ENCODE assay signal across 11 cellular contexts in genomic region chr4:53545238-53545637, GRCh38. TPM values are rescaled to one million over a fixed set of nuclear protein-coding genes. Genes with fewer than 3 reads are reported as not detected.
DNase-seq lines count a peak whose midpoint lies in the region; ATAC-seq and TF ChIP-seq lines count a peak whose summit lies in the region.
"Had no signal": no experiment of that assay in that cellular context is flagged by ENCODE, and none has a peak within 500 bp of the region (broad histone marks: within the 10 kb centered on the region; RNA-seq: fewer than 3 reads in every experiment).

No MANE protein-coding gene starts in this region.

- H3K36me3 ChIP-seq in GM23338 (ENCODE audit: insufficient read depth) = no peaks in the 10 kb centered on the region
- H3K36me3 ChIP-seq in effector memory CD4-positive, alpha-beta T cell (ENCODE audit: control insufficient read depth, insufficient read depth, low read length) = no peaks in the 10 kb centered on the region
- no peaks in the 10 kb centered on the region for H3K36me3 ChIP-seq in tibial nerve
- H3K36me3 ChIP-seq: BLaER1 treated with 17β-estradiol and CSF1 and Interleukin-3, amounts not matched to agents 10 nM and 100 nM had no signal

- TF ChIP-seq POLR2A in tibial nerve (IDR thresholded peaks at IDR 0.05) = no peak

- CTCF ChIA-PET in WTC11 (lab: Charles Lee) = interaction anchor here (1.1 to 1.6 kb wide), 2 partner anchors 12 to 25 kb away, joined by 3 to 4 read pairs; no protein-coding TSS in a partner anchor

- H3K27ac Mint-ChIP-seq in GM23338 (no peak overlapping the region), WTC11 (no peak overlapping the region), nephron (peak overlapping the region in 2 of 3 experiments; percentile 13 to 70)
- no peak overlapping the region for H3K27ac Mint-ChIP-seq in natural killer cell treated with Interleukin-12 subunit alpha and Interleukin-12 subunit beta and Interleukin-15 and Interleukin-18, amount 100 ng/mL, for 72 hours
- H3K27ac Mint-ChIP-seq: CD4-positive, CD25-positive, alpha-beta regulatory T cell had no signal

- TF ChIP-seq EP300 in tibial nerve (IDR thresholded peaks at IDR 0.05) = no peak

- WGBS in tibial nerve, 2 donors = 73 to 76% methylated on average over 1 of the region's 1 CpG

- no peak overlapping the region for H3K4me3 Mint-ChIP-seq in GM23338
- no peak overlapping the region for H3K4me3 Mint-ChIP-seq in WTC11
- H3K4me3 Mint-ChIP-seq in nephron = no peak overlapping the region
- no peak overlapping the region for H3K4me3 Mint-ChIP-seq in natural killer cell treated with Interleukin-12 subunit alpha and Interleukin-12 subunit beta and Interleukin-15 and Interleukin-18, amount 100 ng/mL, for 72 hours
- H3K4me3 Mint-ChIP-seq: CD4-positive, CD25-positive, alpha-beta regulatory T cell had no signal

- no peaks in the 10 kb centered on the region; the same call in 1 of the 2 replicates for H4K20me1 ChIP-seq in GM23338 (replicated peaks; ENCODE audit: insufficient read depth)
- H4K20me1 ChIP-seq: BLaER1 treated with 17β-estradiol and CSF1 and Interleukin-3, amounts not matched to agents 10 nM and 100 nM had no signal

- H3F3A ChIP-seq in GM23338 (replicated peaks; ENCODE audit: low read depth) = no peaks in the 10 kb centered on the region

- H3K27me3 ChIP-seq in GM23338 (ENCODE audit: insufficient read depth) = peaks cover 26% of the 10 kb centered on the region
- H3K27me3 ChIP-seq in effector memory CD4-positive, alpha-beta T cell (replicated peaks; ENCODE audit: control insufficient read depth, insufficient read depth, low read length, poor library complexity, severe bottlenecking) = no peaks in the 10 kb centered on the region
- no peaks in the 10 kb centered on the region for H3K27me3 ChIP-seq in tibial nerve
- H3K27me3 ChIP-seq: BLaER1 treated with 17β-estradiol and CSF1 and Interleukin-3, amounts not matched to agents 10 nM and 100 nM had no signal

- no peak overlapping the region for H2AFZ ChIP-seq in GM23338

- H3K4me1 ChIP-seq in GM23338 (ENCODE audit: insufficient read depth) (peaks cover 13% of the 10 kb centered on the region), tibial nerve (peaks cover 0 to 29% (median 9%) of the 10 kb centered on the region in 4 donors)
- no peaks in the 10 kb centered on the region for H3K4me1 ChIP-seq in effector memory CD4-positive, alpha-beta T cell (ENCODE audit: control insufficient read depth, insufficient read depth, low read length, poor library complexity, severe bottlenecking)
- H3K4me1 ChIP-seq: BLaER1 treated with 17β-estradiol and CSF1 and Interleukin-3, amounts not matched to agents 10 nM and 100 nM had no signal

- H3K27ac ChIP-seq in GM23338 (ENCODE audit: low read depth) (no peak overlapping the region), tibial nerve (no peak overlapping the region)
- H3K27ac ChIP-seq in effector memory CD4-positive, alpha-beta T cell (ENCODE audit: insufficient read depth, low read length, poor library complexity, severe bottlenecking) = no peak overlapping the region
- H3K27ac ChIP-seq: BLaER1 treated with 17β-estradiol and CSF1 and Interleukin-3, amounts not matched to agents 10 nM and 100 nM had no signal

- H3K9me3 Mint-ChIP-seq in GM23338 (no peaks in the 10 kb centered on the region), WTC11 (peaks cover 8% of the 10 kb centered on the region), nephron (peaks cover 3% of the 10 kb centered on the region)
- H3K9me3 Mint-ChIP-seq in natural killer cell treated with Interleukin-12 subunit alpha and Interleukin-12 subunit beta and Interleukin-15 and Interleukin-18, amount 100 ng/mL, for 72 hours = no peaks in the 10 kb centered on the region

- peaks cover 32% of the 10 kb centered on the region for H3K4me1 Mint-ChIP-seq in GM23338
- peaks cover 36% of the 10 kb centered on the region for H3K4me1 Mint-ChIP-seq in WTC11
- H3K4me1 Mint-ChIP-seq in nephron = peaks cover 37% of the 10 kb centered on the region
- no peaks in the 10 kb centered on the region for H3K4me1 Mint-ChIP-seq in natural killer cell treated with Interleukin-12 subunit alpha and Interleukin-12 subunit beta and Interleukin-15 and Interleukin-18, amount 100 ng/mL, for 72 hours (ENCODE audit: low read depth in 2 of 2)
- H3K4me1 Mint-ChIP-seq: CD4-positive, CD25-positive, alpha-beta regulatory T cell had no signal

- peak; percentile 73 for DNase-seq in GM23338 (ENCODE audit: low spot score)
- DNase-seq in WTC11 (ENCODE audit: low spot score) = peak; percentile 14
- peak; percentile 15 for DNase-seq in iPS DF 19.7 (ENCODE audit: low read depth, low spot score)
- no peak for DNase-seq in natural killer cell treated with Interleukin-12 subunit alpha and Interleukin-12 subunit beta and Interleukin-15 and Interleukin-18, amount 100 ng/mL, for 72 hours (ENCODE audit: low spot score)
- no peak for DNase-seq in effector memory CD4-positive, alpha-beta T cell
- DNase-seq in tibial nerve (ENCODE audit: low spot score in 2 of 2) = no peak
- DNase-seq: ACHN; CD4-positive, CD25-positive, alpha-beta regulatory T cell; DMS 273 treated with DMSO at 0.1 percent for 48 hours had no signal

- H3K4me2 ChIP-seq in GM23338 = no peak overlapping the region
- H3K4me2 ChIP-seq: BLaER1 treated with 17β-estradiol and CSF1 and Interleukin-3, amounts not matched to agents 10 nM and 100 nM had no signal

- no peaks in the 10 kb centered on the region for H3K9me3 ChIP-seq in effector memory CD4-positive, alpha-beta T cell (ENCODE audit: control insufficient read depth, low read length)
- no peaks in the 10 kb centered on the region for H3K9me3 ChIP-seq in tibial nerve

- no peaks in the 10 kb centered on the region for H3K79me2 ChIP-seq in GM23338 (replicated peaks; ENCODE audit: insufficient read depth)

- TF ChIP-seq CTCF in GM23338 (conservative IDR thresholded peaks at IDR 0.05; ENCODE audit: low read depth in 2 of 2) (no peak), WTC11 (IDR thresholded peaks at IDR 0.05) (no peak), nephron (IDR thresholded peaks at IDR 0.05; ENCODE audit: unreplicated experiment in 3 of 3) (no peak), tibial nerve (IDR thresholded peaks at IDR 0.05) (no peak)

- peak; percentile 71 for ATAC-seq in GM23338
- peak; percentile 66 for ATAC-seq in WTC11
- no peak for ATAC-seq in natural killer cell treated with Interleukin-12 subunit alpha and Interleukin-12 subunit beta and Interleukin-15 and Interleukin-18, amount 100 ng/mL, for 72 hours

- no peaks in the 10 kb centered on the region for H3K9me2 ChIP-seq in GM23338 (ENCODE audit: insufficient read depth)

- no peak overlapping the region for H3K4me3 ChIP-seq in GM23338
- no peak overlapping the region for H3K4me3 ChIP-seq in effector memory CD4-positive, alpha-beta T cell (ENCODE audit: insufficient read depth, low read depth, low read length, poor library complexity, severe bottlenecking)
- no peak overlapping the region for H3K4me3 ChIP-seq in tibial nerve
- H3K4me3 ChIP-seq: BLaER1 treated with 17β-estradiol and CSF1 and Interleukin-3, amounts not matched to agents 10 nM and 100 nM had no signal

- peaks cover 13% of the 10 kb centered on the region for H3K27me3 Mint-ChIP-seq in GM23338 (ENCODE audit: insufficient read depth, low read depth, poor library complexity)
- H3K27me3 Mint-ChIP-seq in WTC11 (ENCODE audit: low read depth) = peaks cover 17% of the 10 kb centered on the region
- H3K27me3 Mint-ChIP-seq in nephron (ENCODE audit: low read depth) = no peaks in the 10 kb centered on the region
- H3K27me3 Mint-ChIP-seq in natural killer cell treated with Interleukin-12 subunit alpha and Interleukin-12 subunit beta and Interleukin-15 and Interleukin-18, amount 100 ng/mL, for 72 hours = peaks cover 6 to 21% of the 10 kb centered on the region in 2 donors

- H3K36me3 Mint-ChIP-seq in GM23338 (ENCODE audit: low read depth) = no peaks in the 10 kb centered on the region
- no peaks in the 10 kb centered on the region for H3K36me3 Mint-ChIP-seq in WTC11
- peaks cover 4% of the 10 kb centered on the region for H3K36me3 Mint-ChIP-seq in nephron (ENCODE audit: low read depth)
- no peaks in the 10 kb centered on the region for H3K36me3 Mint-ChIP-seq in natural killer cell treated with Interleukin-12 subunit alpha and Interleukin-12 subunit beta and Interleukin-15 and Interleukin-18, amount 100 ng/mL, for 72 hours
- H3K36me3 Mint-ChIP-seq: CD4-positive, CD25-positive, alpha-beta regulatory T cell had no signal

- POLR2A ChIA-PET in WTC11 (lab: Charles Lee) = no interaction called here

TF ChIP-seq in GM23338, 12 proteins besides CTCF, POLR2A, EP300 and RAD21 (continues in another document):
- TF ChIP-seq CREB1 (CRISPR knock-in tag; IDR thresholded peaks at IDR 0.05; ENCODE audit: low read depth) = no peak
- no peak for TF ChIP-seq ZNF114 (CRISPR knock-in tag; IDR thresholded peaks at IDR 0.05)
- no peak for TF ChIP-seq JUNB (IDR thresholded peaks at IDR 0.05; ENCODE audit: unreplicated experiment)
- no peak for TF ChIP-seq NANOG (IDR thresholded peaks at IDR 0.05; ENCODE audit: borderline replicate concordance)

TF ChIP-seq in WTC11, 78 proteins besides CTCF, POLR2A, EP300 and RAD21 (continues in another document):
- TF ChIP-seq GABPB1 (CRISPR knock-in tag; IDR thresholded peaks at IDR 0.05) (no peak), ZNF512 (CRISPR knock-in tag; IDR thresholded peaks at IDR 0.05; ENCODE audit: borderline replicate concordance) (no peak), JAZF1 (CRISPR knock-in tag; IDR thresholded peaks at IDR 0.05) (no peak)

RNA-seq across cellular contexts. Expression of gene LNX1, which starts 46.0 kb away (rescaled TPM):
- 5.4 and 7.3 TPM in 2 replicates for total RNA-seq in GM23338 (2014; rRNA removed; shearing (Covaris generic))
- polyA plus RNA-seq in GM23338 (2016; fragmentation: Nextera tagmentation; extraction: Ambion mirVana) = 5.0 and 6.4 TPM in 2 replicates
- total RNA-seq in WTC11 (2021) (4.3 to 5.9 TPM (median 4.5 TPM) in 3 replicates), tibial nerve (10 to 100 TPM in 1 of 4 donors, 1 to 10 TPM in 3; 4.8 to 12.6 (median 6.6) TPM)
- total RNA-seq in natural killer cell treated with Interleukin-12 subunit alpha and Interleukin-12 subunit beta and Interleukin-15 and Interleukin-18, amount 100 ng/mL, for 72 hours = not detected
- total RNA-seq: CD4-positive, CD25-positive, alpha-beta regulatory T cell had no signal

Comparison
In these comparisons a context has a peak if more than half of its experiments do, and no peak if none do; other contexts are left out.
1. ATAC-seq: peak in GM23338 (single experiment) and WTC11 (single experiment); none in natural killer cell treated with Interleukin-12 subunit alpha and Interleukin-12 subunit beta and Interleukin-15 and Interleukin-18, amount 100 ng/mL, for 72 hours (0 of 2).
2. DNase-seq: peak in GM23338 (single experiment), WTC11 (single experiment) and iPS DF 19.7 (single experiment); none in natural killer cell treated with Interleukin-12 subunit alpha and Interleukin-12 subunit beta and Interleukin-15 and Interleukin-18, amount 100 ng/mL, for 72 hours (single experiment), effector memory CD4-positive, alpha-beta T cell (0 of 3) and tibial nerve (0 of 2).
3. H3K27ac Mint-ChIP-seq: peak in nephron (2 of 3); none in GM23338 (single experiment), WTC11 (single experiment) and natural killer cell treated with Interleukin-12 subunit alpha and Interleukin-12 subunit beta and Interleukin-15 and Interleukin-18, amount 100 ng/mL, for 72 hours (0 of 2).